Comparison of ENCODE assay signal across 8 cellular contexts in the genomic region with DNA sequence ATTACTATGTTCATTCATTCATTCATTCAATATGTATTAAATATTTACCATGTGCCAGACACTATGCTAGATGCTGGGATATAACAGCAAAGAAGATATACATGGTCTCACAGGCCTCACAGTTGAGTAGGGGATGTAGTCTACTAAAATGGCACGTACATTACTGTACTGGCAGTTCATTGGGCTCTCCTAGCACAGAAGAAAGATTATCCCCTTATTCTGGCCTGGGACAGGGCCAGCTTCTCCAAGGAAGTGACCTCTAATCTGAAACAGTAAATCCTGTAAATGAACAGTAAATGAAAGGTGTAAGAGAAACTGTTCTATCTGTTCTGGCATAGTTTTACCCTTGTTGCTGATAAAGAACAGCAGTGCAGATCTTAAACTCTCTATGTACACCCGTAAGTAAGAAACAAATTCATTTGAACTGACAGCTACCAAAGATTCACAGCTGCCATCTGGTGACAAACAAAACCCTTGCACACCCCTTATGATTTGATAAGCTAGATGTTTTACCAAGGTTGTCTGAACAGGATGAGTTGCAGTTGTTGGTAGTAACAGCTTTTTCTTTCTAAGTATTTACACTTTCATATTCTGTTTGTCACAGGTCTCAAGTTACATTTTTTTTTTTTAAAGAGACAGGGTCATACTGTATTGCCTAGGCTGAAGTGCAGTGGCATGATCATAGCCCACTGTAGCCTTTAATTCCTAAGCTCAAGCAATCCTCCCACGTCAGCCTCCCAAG.
A peak's percentile ranks its signal among the peaks of the same experiment; 100 is the strongest.
DNase-seq lines count a peak whose midpoint lies in the region; ATAC-seq and TF ChIP-seq lines count a peak whose summit lies in the region.
"Had no signal": no experiment of that assay in that cellular context is flagged by ENCODE, and none has a peak within 500 bp of the region (broad histone marks: within the 10 kb centered on the region; RNA-seq: fewer than 3 reads in every experiment).

No MANE protein-coding gene starts in this region.

- peak; percentile 96 for DNase-seq in OCI-M1 (lab: John Stamatoyannopoulos, UW)
- no peak for DNase-seq in mucosa of descending colon
- DNase-seq in NCI-H526 treated with DMSO at 0.1 percent for 48 hours (lab: John Stamatoyannopoulos, UW) = no peak
- no peak for DNase-seq in activated gamma-delta T cell treated with Interleukin-2 at 50 U/mL for 16 hours
- DNase-seq: NCI-H446 treated with DMSO at 0.1 percent for 48 hours had no signal

- no peaks in the 10 kb centered on the region for H3K4me1 ChIP-seq in mucosa of descending colon (ENCODE audit: low read depth)

- H3K4me3 ChIP-seq in mucosa of descending colon = no peak overlapping the region

- intact Hi-C loops in mucosa of descending colon (cut with DNase I, micrococcal nuclease) = no loop called here

- no peak for TF ChIP-seq CTCF in mucosa of descending colon (IDR thresholded peaks at IDR 0.05)

- no peaks in the 10 kb centered on the region for H3K36me3 ChIP-seq in mucosa of descending colon (ENCODE audit: low read depth)

- ATAC-seq in GM19025 (IDR thresholded peaks at IDR 0.05; ENCODE audit: low read depth, unreplicated experiment) = peak; percentile 73
- peak; percentile 70 for ATAC-seq in HG02798 (IDR thresholded peaks at IDR 0.05; ENCODE audit: poor library complexity, unreplicated experiment)
- ATAC-seq in mucosa of descending colon = peak; percentile 67
- ATAC-seq in GM19452 (IDR thresholded peaks at IDR 0.05; ENCODE audit: unreplicated experiment) = no peak

- H3K9me3 ChIP-seq in mucosa of descending colon = no peaks in the 10 kb centered on the region
